Comparison of ENCODE assay signal across 17 cellular contexts in genomic region chr19:48147597-48148175, GRCh38. TPM values are rescaled to one million over a fixed set of nuclear protein-coding genes. Genes with fewer than 3 reads are reported as not detected.
A peak's percentile ranks its signal among the peaks of the same experiment; 100 is the strongest.
DNase-seq lines count a peak whose midpoint lies in the region; ATAC-seq and TF ChIP-seq lines count a peak whose summit lies in the region.
"Had no signal": no experiment of that assay in that cellular context is flagged by ENCODE, and none has a peak within 500 bp of the region (broad histone marks: within the 10 kb centered on the region; RNA-seq: fewer than 3 reads in every experiment).

No MANE protein-coding gene starts in this region.

- H3K27me3 ChIP-seq in left ventricle myocardium inferior (ENCODE audit: low read depth): no peaks in the 10 kb centered on the region

- H3K9me3 ChIP-seq in left ventricle myocardium inferior (replicated peaks): no peaks in the 10 kb centered on the region
- H3K9me3 ChIP-seq: A549 had no signal

- no peak for ATAC-seq in stimulated activated effector memory CD8-positive, alpha-beta T cell treated with anti-CD3 and anti-CD28 coated beads, Interleukin-12 subunit alpha, Interleukin-12 subunit beta, amount 100 ng/mL, for 72 hours
- ATAC-seq: A549; CD8-positive, alpha-beta T cell had no signal

- TF ChIP-seq CTCF in VCaP (conservative IDR thresholded peaks at IDR 0.05) (no peak), left ventricle myocardium inferior (IDR thresholded peaks at IDR 0.05; ENCODE audit: borderline replicate concordance) (no peak)

- H3K27ac ChIP-seq in VCaP (peak overlapping the region; percentile 91), caudate nucleus (ENCODE audit: low read depth, low read length) (no peak overlapping the region), left ventricle myocardium inferior (replicated peaks) (no peak overlapping the region)
- H3K27ac ChIP-seq: A549, HL-60 had no signal

- H3K36me3 ChIP-seq in left ventricle myocardium inferior: peaks cover 21% of the 10 kb centered on the region

- H3K27ac Mint-ChIP-seq in stimulated activated effector memory CD8-positive, alpha-beta T cell treated with anti-CD3 and anti-CD28 coated beads, Interleukin-12 subunit alpha, Interleukin-12 subunit beta, amount 100 ng/mL, for 72 hours: peak overlapping the region; percentile 29
- H3K27ac Mint-ChIP-seq: CD8-positive, alpha-beta T cell had no signal

- H3K4me1 Mint-ChIP-seq in stimulated activated effector memory CD8-positive, alpha-beta T cell treated with anti-CD3 and anti-CD28 coated beads, Interleukin-12 subunit alpha, Interleukin-12 subunit beta, amount 100 ng/mL, for 72 hours: no peaks in the 10 kb centered on the region
- H3K4me1 Mint-ChIP-seq: CD14-positive monocyte had no signal

- DNase-seq in caudate nucleus (lab: John Stamatoyannopoulos, UW) (peak in 31 of 61 donors; percentile 5 to 88 (median 36)), myocyte (ENCODE audit: low read depth) (peak; percentile 27), NCI-H226 (no peak), left ventricle myocardium inferior (no peak)
- no peak for DNase-seq in stimulated activated effector memory CD8-positive, alpha-beta T cell treated with anti-CD3 and anti-CD28 coated beads, Interleukin-12 subunit alpha, Interleukin-12 subunit beta, amount 100 ng/mL, for 72 hours (ENCODE audit: low spot score in 2 of 2)
- no peak for DNase-seq in stimulated activated naive CD4-positive, alpha-beta T cell treated with Interleukin-2 at 50 U/mL for 16 hours (lab: John Stamatoyannopoulos, UW)
- DNase-seq: CD8-positive, alpha-beta T cell; COR-L47; DMS153; DMS79 treated with DMSO at 0.1 percent for 48 hours; EL; HCEC 1CT; IMR-90 had no signal

- H3K4me3 ChIP-seq in left ventricle myocardium inferior: no peak overlapping the region
- H3K4me3 ChIP-seq: A549 had no signal

- H3K9me3 Mint-ChIP-seq in stimulated activated effector memory CD8-positive, alpha-beta T cell treated with anti-CD3 and anti-CD28 coated beads, Interleukin-12 subunit alpha, Interleukin-12 subunit beta, amount 100 ng/mL, for 72 hours: no peaks in the 10 kb centered on the region
- H3K9me3 Mint-ChIP-seq: CD8-positive, alpha-beta T cell had no signal

- intact Hi-C loops in left ventricle myocardium inferior (cut with micrococcal nuclease): no loop called here

- no peaks in the 10 kb centered on the region for H3K4me1 ChIP-seq in left ventricle myocardium inferior

- no peak overlapping the region for H3K4me3 Mint-ChIP-seq in stimulated activated effector memory CD8-positive, alpha-beta T cell treated with anti-CD3 and anti-CD28 coated beads, Interleukin-12 subunit alpha, Interleukin-12 subunit beta, amount 100 ng/mL, for 72 hours
- H3K4me3 Mint-ChIP-seq: CD14-positive monocyte; CD8-positive, alpha-beta T cell had no signal

- H3K36me3 Mint-ChIP-seq in stimulated activated effector memory CD8-positive, alpha-beta T cell treated with anti-CD3 and anti-CD28 coated beads, Interleukin-12 subunit alpha, Interleukin-12 subunit beta, amount 100 ng/mL, for 72 hours: peaks cover 100% of the 10 kb centered on the region

RNA-seq across cellular contexts. Expression of gene LIG1, which starts 22.5 kb away (rescaled TPM):
- 8.4 and 8.9 TPM in 2 replicates for total RNA-seq in myocyte
- 10.5 TPM for polyA plus RNA-seq in myocyte (2012)
- 3.4 TPM for total RNA-seq in left ventricle myocardium inferior

RNA-seq across cellular contexts. Expression of gene ZSWIM9, which starts 22.8 kb away (rescaled TPM):
- total RNA-seq in myocyte: 1.3 and 2.1 TPM in 2 replicates
- 6.8 TPM for polyA plus RNA-seq in myocyte (2012)
- total RNA-seq in left ventricle myocardium inferior: 7.6 TPM

RNA-seq across cellular contexts. Expression of gene PLA2G4C, which starts 37.1 kb away (rescaled TPM):
- 109 and 161 TPM in 2 replicates for total RNA-seq in myocyte
- 27.0 TPM for polyA plus RNA-seq in myocyte (2012)
- 35.3 TPM for total RNA-seq in left ventricle myocardium inferior

Comparison
In these comparisons a context has a peak if more than half of its experiments do, and no peak if none do; other contexts are left out.
1. DNase-seq: peak in caudate nucleus (31 of 61) and myocyte (single experiment); none in stimulated activated effector memory CD8-positive, alpha-beta T cell treated with anti-CD3 and anti-CD28 coated beads, Interleukin-12 subunit alpha, Interleukin-12 subunit beta, amount 100 ng/mL, for 72 hours (0 of 2), NCI-H226 (single experiment), left ventricle myocardium inferior (single experiment) and stimulated activated naive CD4-positive, alpha-beta T cell treated with Interleukin-2 at 50 U/mL for 16 hours (single experiment).